ENCODE assay signal across 14 cellular contexts in genomic region chr22:26541167-26541819, GRCh38. TPM values are rescaled to one million over a fixed set of nuclear protein-coding genes. Genes with fewer than 3 reads are reported as not detected.
DNase-seq lines count a peak whose midpoint lies in the region; ATAC-seq, FAIRE-seq and TF ChIP-seq lines count a peak whose summit lies in the region.
"Had no signal": no experiment of that assay in that cellular context is flagged by ENCODE, and none has a peak within 500 bp of the region (broad histone marks: within the 10 kb centered on the region; RNA-seq: fewer than 3 reads in every experiment).

No MANE protein-coding gene starts in this region.

- no peak overlapping the region for H2AFZ ChIP-seq in K562 (ENCODE audit: low read depth, low read length)
- no peak overlapping the region for H2AFZ ChIP-seq in mesenchymal stem cell (ENCODE audit: low read depth, low read length)

- in situ Hi-C loops in K562 (cut with MboI), result no loop called here

- H3K9ac ChIP-seq in BLaER1 treated with 17β-estradiol and CSF1 and Interleukin-3, amounts not matched to agents 10 nM and 100 nM, result peak overlapping the region in 2 of 11 experiments; percentile 7 to 17; a peak in 1 of 22 replicates
- H3K9ac ChIP-seq in K562 (ENCODE audit: insufficient read depth in 1 of 2, low read depth in 2 of 2, low read length in 2 of 2) (no peak overlapping the region), mesenchymal stem cell (ENCODE audit: low read length) (no peak overlapping the region)

- H3K36me3 ChIP-seq in BLaER1 treated with 17β-estradiol and CSF1 and Interleukin-3, amounts not matched to agents 10 nM and 100 nM, result peaks cover 47 to 70% (median 56%) of the 10 kb centered on the region in 11 experiments
- peaks cover 94% of the 10 kb centered on the region; the same call in 2 of the 3 replicates for H3K36me3 ChIP-seq in K562 (ENCODE audit: control insufficient read depth, insufficient read depth, low read length)
- peaks cover 33 to 36% of the 10 kb centered on the region in 2 experiments for H3K36me3 ChIP-seq in mesenchymal stem cell (ENCODE audit: control insufficient read depth in 1 of 2, insufficient read depth in 2 of 2, low read depth in 1 of 2, low read length in 2 of 2)
- no peaks in the 10 kb centered on the region for H3K36me3 ChIP-seq in aorta (ENCODE audit: control insufficient read depth in 1 of 2, insufficient read depth in 2 of 2, low read length in 1 of 2)

- H4K91ac ChIP-seq in mesenchymal stem cell (ENCODE audit: low read length), result peak overlapping the region; percentile 45

- H2BK12ac ChIP-seq in mesenchymal stem cell (ENCODE audit: low read length in 2 of 2), result no peak overlapping the region

- H3K79me1 ChIP-seq in mesenchymal stem cell (replicated peaks; ENCODE audit: low read length, poor library complexity, severe bottlenecking), result peaks cover 27% of the 10 kb centered on the region

- H3K27ac ChIP-seq in BLaER1 treated with 17β-estradiol and CSF1 and Interleukin-3, amounts not matched to agents 10 nM and 100 nM, result peak overlapping the region in 9 of 11 experiments; percentile 21 to 78 (median 61); a peak in 11 of 22 replicates
- H3K27ac ChIP-seq in K562 (ENCODE audit: extremely low read depth, low read depth, low read length) (no peak overlapping the region), mesenchymal stem cell (ENCODE audit: low read length, poor library complexity, severe bottlenecking) (no peak overlapping the region), aorta (ENCODE audit: low read depth in 1 of 2, low read length in 2 of 2) (no peak overlapping the region)
- H3K27ac ChIP-seq: C4-2B had no signal

- H2BK15ac ChIP-seq in mesenchymal stem cell (ENCODE audit: low read depth, poor library complexity, severe bottlenecking), result no peak overlapping the region

- H2BK120ac ChIP-seq in mesenchymal stem cell (ENCODE audit: low read depth, low read length), result no peak overlapping the region

- H3K23ac ChIP-seq in mesenchymal stem cell (ENCODE audit: low read length in 2 of 2), result no peak overlapping the region

- H4K20me1 ChIP-seq in BLaER1 treated with 17β-estradiol and CSF1 and Interleukin-3, amounts not matched to agents 10 nM and 100 nM, result peaks cover 0 to 28% (median 0%) of the 10 kb centered on the region in 11 experiments; a peak in 7 of 22 replicates
- H4K20me1 ChIP-seq in K562 (replicated peaks; ENCODE audit: control insufficient read depth, insufficient read depth, low read length), result no peaks in the 10 kb centered on the region; the same call in 1 of the 2 replicates

- no peak for TF ChIP-seq EP300 in K562 (IDR thresholded peaks at IDR 0.05; ENCODE audit: low read length)

- ATAC-seq in K562 (no peak), aorta (ENCODE audit: low FRiP score) (peak; percentile 16), GM18858 (IDR thresholded peaks at IDR 0.05; ENCODE audit: unreplicated experiment) (no peak), GM18511 (IDR thresholded peaks at IDR 0.05; ENCODE audit: unreplicated experiment) (no peak)

- H3K79me2 ChIP-seq in K562 (ENCODE audit: control insufficient read depth, insufficient read depth, low read length), result peaks cover 65% of the 10 kb centered on the region

- BruUV-seq in K562 (replicated peaks; lab: Mats Ljungman, UMichigan), result no TSS peak

- no peak overlapping the region for H3K14ac ChIP-seq in mesenchymal stem cell (ENCODE audit: low read length in 2 of 2)

- WGBS in K562 (ENCODE audit: insufficient coverage, low coverage, missing lambda C conversion rate), result 96% methylated on average over 19 of the region's 47 CpGs
- WGBS in mesenchymal stem cell, result 97% methylated on average over 47 of the region's 47 CpGs
- 95 to 97% methylated on average over 39 to 47 of the region's 47 CpGs for WGBS in aorta, 2 donors

- H3K9me1 ChIP-seq in K562 (ENCODE audit: control insufficient read depth, insufficient read depth, low read length), result no peaks in the 10 kb centered on the region

- H3K4me2 ChIP-seq in BLaER1 treated with 17β-estradiol and CSF1 and Interleukin-3, amounts not matched to agents 10 nM and 100 nM, result peak overlapping the region; percentile 18 to 90 (median 79); a peak in 16 of 22 replicates
- no peak overlapping the region for H3K4me2 ChIP-seq in K562 (ENCODE audit: insufficient read depth, low read length)
- H3K4me2 ChIP-seq in mesenchymal stem cell (ENCODE audit: low read length, poor library complexity, severe bottlenecking), result no peak overlapping the region

- intact Hi-C loops in K562 (cut with micrococcal nuclease), result no loop called here
- intact Hi-C loops in aorta (cut with DNase I), result no loop called here

- no peak for TF ChIP-seq RAD21 in K562 (CRISPR knock-in tag; conservative IDR thresholded peaks at IDR 0.05 in 1 of 2, IDR thresholded peaks at IDR 0.05 in 1 of 2)

- FAIRE-seq in K562 (lab: Jason Lieb, UNC), result no peak
- FAIRE-seq: GM12891, H54 had no signal

- no peaks in the 10 kb centered on the region for H3K9me3 ChIP-seq in BLaER1 treated with 17β-estradiol and CSF1 and Interleukin-3, amounts not matched to agents 10 nM and 100 nM (replicated peaks in 1 of 11)
- H3K9me3 ChIP-seq in K562 (replicated peaks; ENCODE audit: control insufficient read depth, insufficient read depth, low read depth, low read length), result no peaks in the 10 kb centered on the region
- no peaks in the 10 kb centered on the region for H3K9me3 ChIP-seq in mesenchymal stem cell (ENCODE audit: control insufficient read depth, low read length)
- H3K9me3 ChIP-seq in aorta (ENCODE audit: control insufficient read depth, low read length), result no peaks in the 10 kb centered on the region

- TF ChIP-seq CTCF in K562 (IDR thresholded peaks at IDR 0.05 in 2 of 3, conservative IDR thresholded peaks at IDR 0.05 in 1 of 3; ENCODE audit: insufficient read depth in 2 of 3, low read depth in 1 of 3, low read length in 3 of 3), result no peak

- no peak overlapping the region for H3K4ac ChIP-seq in mesenchymal stem cell (ENCODE audit: low read depth in 1 of 2, low read length in 2 of 2)

- H3K4me3 ChIP-seq in BLaER1 treated with 17β-estradiol and CSF1 and Interleukin-3, amounts not matched to agents 10 nM and 100 nM, result no peak overlapping the region
- no peak overlapping the region for H3K4me3 ChIP-seq in K562
- H3K4me3 ChIP-seq in mesenchymal stem cell (ENCODE audit: insufficient read depth in 1 of 2, low read depth in 1 of 2, low read length in 2 of 2), result no peak overlapping the region
- H3K4me3 ChIP-seq in aorta (ENCODE audit: low read length in 2 of 2), result no peak overlapping the region

- H4K8ac ChIP-seq in mesenchymal stem cell (ENCODE audit: low read length), result no peak overlapping the region

- no peaks in the 10 kb centered on the region for H3K27me3 ChIP-seq in BLaER1 treated with 17β-estradiol and CSF1 and Interleukin-3, amounts not matched to agents 10 nM and 100 nM
- H3K27me3 ChIP-seq in K562 (ENCODE audit: control insufficient read depth in 2 of 2, insufficient read depth in 2 of 2, low read length in 2 of 2) (no peaks in the 10 kb centered on the region), mesenchymal stem cell (ENCODE audit: control insufficient read depth in 1 of 2, insufficient read depth in 1 of 2, low read length in 2 of 2) (no peaks in the 10 kb centered on the region), aorta (ENCODE audit: control insufficient read depth in 1 of 2, insufficient read depth in 2 of 2, low read length in 1 of 2) (no peaks in the 10 kb centered on the region)

- DNase-seq in K562 (ENCODE audit: extremely low read depth in 1 of 4, low spot score in 3 of 4) (no peak), mesenchymal stem cell (no peak), aorta (no peak), hepatic stellate cell (ENCODE audit: low spot score) (no peak)
- DNase-seq: ACHN; CD4-positive, alpha-beta memory T cell; DMS79; KBM-7 had no signal

- CTCF ChIA-PET in K562 (lab: Yijun Ruan, JAX; ENCODE audit: low intra/inter-chr PET ratio), result no interaction called here

- no peak overlapping the region for H2AK5ac ChIP-seq in mesenchymal stem cell (ENCODE audit: low read length, severe bottlenecking)

- no peak overlapping the region for H2BK5ac ChIP-seq in mesenchymal stem cell (ENCODE audit: low read depth, low read length, poor library complexity, severe bottlenecking)

- no peak for TF ChIP-seq POLR2A in K562 (conservative IDR thresholded peaks at IDR 0.05)

- H3K4me1 ChIP-seq in BLaER1 treated with 17β-estradiol and CSF1 and Interleukin-3, amounts not matched to agents 10 nM and 100 nM, result peaks cover 63 to 84% (median 72%) of the 10 kb centered on the region in 10 experiments
- H3K4me1 ChIP-seq in K562 (replicated peaks in 1 of 2; ENCODE audit: control insufficient read depth in 2 of 2, insufficient read depth in 2 of 2, low read length in 2 of 2) (peaks cover 0 to 10% of the 10 kb centered on the region in 2 experiments; a peak in 2 of 5 replicates), mesenchymal stem cell (ENCODE audit: control insufficient read depth, insufficient read depth, low read depth, low read length) (peaks cover 3% of the 10 kb centered on the region), aorta (ENCODE audit: control insufficient read depth in 1 of 2, insufficient read depth in 2 of 2, low read length in 2 of 2) (no peaks in the 10 kb centered on the region)

- POLR2A ChIA-PET in K562 (lab: Yijun Ruan, JAX), result interaction anchor here (0.7 to 1.1 kb wide), 2 partner anchors 13 to 14 kb away, joined by 3 to 4 read pairs; no protein-coding TSS in a partner anchor

- H3K18ac ChIP-seq in mesenchymal stem cell (ENCODE audit: low read depth in 1 of 2, low read length in 2 of 2), result no peak overlapping the region

RNA-seq across cellular contexts. Expression of gene TFIP11, which starts 29.0 kb away (rescaled TPM):
- total RNA-seq in K562 (2011; cell fraction: chromatin; rRNA removed; ENCODE audit: low replicate concordance), result 76.4 and 89.2 TPM in 2 replicates
- 51.2 and 58.4 TPM in 2 replicates for total RNA-seq in K562 (2011; cell fraction: nucleolus; rRNA removed)
- 52.2 and 57.7 TPM in 2 replicates for total RNA-seq in K562 (2011; cell fraction: nucleoplasm; rRNA removed)
- total RNA-seq in K562 (2014; rRNA removed) (23.8 and 26.5 TPM in 2 replicates), K562 (2014; rRNA removed; fragmentation: Illumina TruSeq; extraction: Trizol) (25.2 and 26.1 TPM in 2 replicates), K562 (2015; rRNA removed; fragmentation: Illumina TruSeq; extraction: Trizol) (28.5 and 29.0 TPM in 2 replicates), K562 (2021) (31.7 and 38.1 TPM in 2 replicates), aorta (10 to 100 TPM; 24.7 to 27.7 TPM)
- polyA plus RNA-seq in K562 (2011; rRNA removed) (29.7 and 30.8 TPM in 2 replicates), K562 (2014; fragmentation: Illumina TruSeq; extraction: Trizol) (22.6 and 26.6 TPM in 2 replicates), K562 (2014; fragmentation: Nextera tagmentation; extraction: Ambion mirVana) (10 to 100 TPM; 11.5 to 20.8 TPM), K562 (2014; rRNA removed) (19.3 and 21.5 TPM in 2 replicates), aorta (10 to 100 TPM in 1 of 2 donors, 1 to 10 TPM in 1; 6.1 to 31.4 TPM)
- 26.8 and 27.0 TPM in 2 replicates for polyA plus RNA-seq in K562 (2011; cell fraction: cytosol; rRNA removed)
- 44.9 and 57.2 TPM in 2 replicates for polyA plus RNA-seq in K562 (2011; cell fraction: nucleus; rRNA removed)
- 21.5 and 23.8 TPM in 2 replicates for polyA plus RNA-seq in K562 (2012)
- 44.3 and 59.6 TPM in 2 replicates for polyA minus RNA-seq in K562 (2011; rRNA and poly(A)+ RNA removed)
- 18.2 and 23.7 TPM in 2 replicates for polyA minus RNA-seq in K562 (2011; cell fraction: cytosol; rRNA and poly(A)+ RNA removed)
- polyA minus RNA-seq in K562 (2011; cell fraction: nucleus; rRNA and poly(A)+ RNA removed), result 21.0 and 46.0 TPM in 2 replicates
- polyA plus RNA-seq in mesenchymal stem cell (2013, experiment 1 of 2), result 17.0 TPM
- 20.7 TPM for polyA plus RNA-seq in mesenchymal stem cell (2013, experiment 2 of 2)

RNA-seq across cellular contexts. Expression of gene TPST2, which starts 48.6 kb away (rescaled TPM):
- 183 and 357 TPM in 2 replicates for total RNA-seq in K562 (2011; cell fraction: chromatin; rRNA removed; ENCODE audit: low replicate concordance)
- total RNA-seq in K562 (2011; cell fraction: nucleolus; rRNA removed), result 260 and 261 TPM in 2 replicates
- 278 and 313 TPM in 2 replicates for total RNA-seq in K562 (2011; cell fraction: nucleoplasm; rRNA removed)
- total RNA-seq in K562 (2014; rRNA removed) (73.7 and 94.7 TPM in 2 replicates), K562 (2014; rRNA removed; fragmentation: Illumina TruSeq; extraction: Trizol) (26.3 and 26.6 TPM in 2 replicates), K562 (2015; rRNA removed; fragmentation: Illumina TruSeq; extraction: Trizol) (34.7 and 38.8 TPM in 2 replicates), K562 (2021) (88.7 and 92.1 TPM in 2 replicates), aorta (10 to 100 TPM; 26.0 to 26.7 TPM)
- polyA plus RNA-seq in K562 (2011; rRNA removed) (123 and 126 TPM in 2 replicates), K562 (2014; fragmentation: Illumina TruSeq; extraction: Trizol) (60.1 and 64.7 TPM in 2 replicates), K562 (2014; fragmentation: Nextera tagmentation; extraction: Ambion mirVana) (10 to 100 TPM; 14.2 to 18.2 TPM), K562 (2014; rRNA removed) (85.0 and 92.3 TPM in 2 replicates), aorta (10 to 100 TPM; 10.8 TPM)
- 164 and 307 TPM in 2 replicates for polyA plus RNA-seq in K562 (2011; cell fraction: cytosol; rRNA removed)
- polyA plus RNA-seq in K562 (2011; cell fraction: nucleus; rRNA removed), result 121 and 197 TPM in 2 replicates
- polyA plus RNA-seq in K562 (2012), result 61.7 and 68.9 TPM in 2 replicates
- 55.9 and 90.2 TPM in 2 replicates for polyA minus RNA-seq in K562 (2011; rRNA and poly(A)+ RNA removed)
- polyA minus RNA-seq in K562 (2011; cell fraction: cytosol; rRNA and poly(A)+ RNA removed), result 71.9 and 98.8 TPM in 2 replicates
- 53.2 and 63.2 TPM in 2 replicates for polyA minus RNA-seq in K562 (2011; cell fraction: nucleus; rRNA and poly(A)+ RNA removed)
- 15.3 TPM for polyA plus RNA-seq in mesenchymal stem cell (2013, experiment 1 of 2)
- polyA plus RNA-seq in mesenchymal stem cell (2013, experiment 2 of 2), result 16.3 TPM

RNA-seq across cellular contexts. Expression of gene SRRD, which starts 57.6 kb away (rescaled TPM):
- 21.3 and 32.0 TPM in 2 replicates for total RNA-seq in K562 (2011; cell fraction: chromatin; rRNA removed; ENCODE audit: low replicate concordance)
- total RNA-seq in K562 (2011; cell fraction: nucleolus; rRNA removed), result 11.2 and 13.3 TPM in 2 replicates
- total RNA-seq in K562 (2011; cell fraction: nucleoplasm; rRNA removed), result 16.1 and 17.9 TPM in 2 replicates
- 13.5 and 14.2 TPM in 2 replicates for total RNA-seq in K562 (2014; rRNA removed)
- 34.4 and 39.1 TPM in 2 replicates for total RNA-seq in K562 (2014; rRNA removed; fragmentation: Illumina TruSeq; extraction: Trizol)
- total RNA-seq in K562 (2015; rRNA removed; fragmentation: Illumina TruSeq; extraction: Trizol), result 27.6 and 28.7 TPM in 2 replicates
- total RNA-seq in K562 (2021), result 35.1 and 35.5 TPM in 2 replicates
- 29.4 and 59.4 TPM in 2 replicates for polyA plus RNA-seq in K562 (2011; rRNA removed)
- polyA plus RNA-seq in K562 (2011; cell fraction: cytosol; rRNA removed), result 15.8 and 23.9 TPM in 2 replicates
- 13.6 and 13.8 TPM in 2 replicates for polyA plus RNA-seq in K562 (2011; cell fraction: nucleus; rRNA removed)
- polyA plus RNA-seq in K562 (2012), result 12.8 and 19.3 TPM in 2 replicates
- polyA plus RNA-seq in K562 (2014; fragmentation: Illumina TruSeq; extraction: Trizol), result 27.8 and 34.9 TPM in 2 replicates
- polyA plus RNA-seq in K562 (2014; fragmentation: Nextera tagmentation; extraction: Ambion mirVana), result 1 to 10 TPM; 4.9 to 5.7 TPM
- 28.0 and 34.6 TPM in 2 replicates for polyA plus RNA-seq in K562 (2014; rRNA removed)
- polyA minus RNA-seq in K562 (2011; rRNA and poly(A)+ RNA removed), result 30.1 and 47.2 TPM in 2 replicates
- 7.0 and 20.5 TPM in 2 replicates for polyA minus RNA-seq in K562 (2011; cell fraction: cytosol; rRNA and poly(A)+ RNA removed)
- 4.2 and 7.7 TPM in 2 replicates for polyA minus RNA-seq in K562 (2011; cell fraction: nucleus; rRNA and poly(A)+ RNA removed)
- 8.4 TPM for polyA plus RNA-seq in mesenchymal stem cell (2013, experiment 1 of 2)
- 9.2 TPM for polyA plus RNA-seq in mesenchymal stem cell (2013, experiment 2 of 2)
- 10 to 100 TPM; 13.0 to 18.4 TPM for total RNA-seq in aorta
- polyA plus RNA-seq in aorta, result 1 to 10 TPM; 3.6 to 6.4 TPM

RNA-seq across cellular contexts. Expression of gene HPS4, which starts 57.7 kb away (rescaled TPM):
- 113 and 158 TPM in 2 replicates for total RNA-seq in K562 (2011; cell fraction: chromatin; rRNA removed; ENCODE audit: low replicate concordance)
- total RNA-seq in K562 (2011; cell fraction: nucleolus; rRNA removed), result 66.7 and 67.0 TPM in 2 replicates
- 82.3 and 87.6 TPM in 2 replicates for total RNA-seq in K562 (2011; cell fraction: nucleoplasm; rRNA removed)
- total RNA-seq in K562 (2014; rRNA removed) (17.7 and 24.7 TPM in 2 replicates), K562 (2014; rRNA removed; fragmentation: Illumina TruSeq; extraction: Trizol) (25.7 and 28.8 TPM in 2 replicates), K562 (2015; rRNA removed; fragmentation: Illumina TruSeq; extraction: Trizol) (20.7 and 22.5 TPM in 2 replicates), K562 (2021) (27.6 and 28.4 TPM in 2 replicates), aorta (10 to 100 TPM; 20.5 to 35.6 TPM)
- polyA plus RNA-seq in K562 (2011; rRNA removed) (28.3 and 35.2 TPM in 2 replicates), K562 (2014; fragmentation: Illumina TruSeq; extraction: Trizol) (28.4 and 29.2 TPM in 2 replicates), K562 (2014; fragmentation: Nextera tagmentation; extraction: Ambion mirVana) (10 to 100 TPM; 12.8 to 23.7 TPM), K562 (2014; rRNA removed) (24.7 and 25.3 TPM in 2 replicates), aorta (10 to 100 TPM; 14.7 to 18.0 TPM)
- polyA plus RNA-seq in K562 (2011; cell fraction: cytosol; rRNA removed), result 22.6 and 24.7 TPM in 2 replicates
- 98.7 and 99.9 TPM in 2 replicates for polyA plus RNA-seq in K562 (2011; cell fraction: nucleus; rRNA removed)
- polyA plus RNA-seq in K562 (2012), result 18.4 and 25.1 TPM in 2 replicates
- polyA minus RNA-seq in K562 (2011; rRNA and poly(A)+ RNA removed), result 44.8 and 58.9 TPM in 2 replicates
- 15.2 and 16.9 TPM in 2 replicates for polyA minus RNA-seq in K562 (2011; cell fraction: cytosol; rRNA and poly(A)+ RNA removed)
- polyA minus RNA-seq in K562 (2011; cell fraction: nucleus; rRNA and poly(A)+ RNA removed), result 39.2 and 74.3 TPM in 2 replicates
- polyA plus RNA-seq in mesenchymal stem cell (2013, experiment 1 of 2), result 16.9 TPM
- polyA plus RNA-seq in mesenchymal stem cell (2013, experiment 2 of 2), result 17.1 TPM

Comparison
In these comparisons a context has a peak if more than half of its experiments do, and no peak if none do; other contexts are left out.
1. H3K27ac ChIP-seq: peak in BLaER1 treated with 17β-estradiol and CSF1 and Interleukin-3, amounts not matched to agents 10 nM and 100 nM (9 of 11); none in K562 (single experiment), mesenchymal stem cell (single experiment) and aorta (0 of 2).
2. H3K4me2 ChIP-seq: peak in BLaER1 treated with 17β-estradiol and CSF1 and Interleukin-3, amounts not matched to agents 10 nM and 100 nM (11 of 11); none in K562 (single experiment) and mesenchymal stem cell (single experiment).